ENCODE assay signal across 11 cellular contexts in the genomic region with DNA sequence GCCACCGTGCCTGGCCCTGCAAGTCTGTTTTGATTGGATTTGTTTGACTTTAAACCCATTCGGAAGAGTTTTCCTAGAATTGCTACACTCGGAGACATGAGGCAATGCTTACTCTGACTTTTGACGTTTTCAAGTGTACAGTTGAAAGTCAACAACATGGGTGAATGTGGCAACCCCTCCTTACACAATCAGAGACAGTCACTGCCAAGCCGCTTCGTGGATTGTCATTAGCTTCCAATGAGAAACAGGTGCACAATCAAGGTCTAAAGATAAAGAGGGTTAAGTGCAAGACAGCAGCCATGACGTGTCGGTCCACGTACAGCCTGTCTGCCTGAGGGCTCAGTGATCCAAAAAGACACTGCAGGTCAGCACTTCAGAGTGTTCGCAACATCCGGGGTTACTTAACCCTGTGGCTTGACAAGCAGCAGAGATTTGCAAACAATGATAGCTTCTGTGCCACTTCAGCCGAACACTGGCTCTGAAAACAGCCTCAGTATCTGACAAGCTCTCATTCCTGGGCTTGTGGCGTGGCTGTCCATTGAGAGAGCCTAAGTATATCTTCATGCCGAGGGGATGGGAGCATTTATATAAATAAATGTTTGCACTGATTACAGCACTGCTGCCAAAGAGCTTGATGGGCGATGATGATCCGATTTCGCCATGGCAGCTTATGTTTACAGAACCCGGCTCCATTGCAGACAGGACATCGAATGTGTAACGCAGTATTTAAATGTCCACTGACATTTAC.
DNase-seq lines count a peak whose midpoint lies in the region; ATAC-seq, FAIRE-seq and TF ChIP-seq lines count a peak whose summit lies in the region.
"Had no signal": no experiment of that assay in that cellular context is flagged by ENCODE, and none has a peak within 500 bp of the region (broad histone marks: within the 10 kb centered on the region; RNA-seq: fewer than 3 reads in every experiment).

No MANE protein-coding gene starts in this region.

- TF ChIP-seq CTCF in bronchial epithelial cell (IDR thresholded peaks at IDR 0.05; ENCODE audit: insufficient read depth, low read length, severe bottlenecking) (no peak), gastrocnemius medialis (IDR thresholded peaks at IDR 0.05 in 4 of 5, conservative IDR thresholded peaks at IDR 0.05 in 1 of 5) (no peak)

- H3K4me1 ChIP-seq in gastrocnemius medialis = peaks cover 0 to 12% of the 10 kb centered on the region in 2 donors
- H3K4me1 ChIP-seq: Peyer's patch had no signal

- H3K4me3 ChIP-seq in bronchial epithelial cell (ENCODE audit: low read depth, low read length) = no peak overlapping the region
- peak overlapping the region; percentile 44 to 58 (median 54) for H3K4me3 ChIP-seq in gastrocnemius medialis
- H3K4me3 ChIP-seq: Peyer's patch had no signal

- in situ Hi-C loops in gastrocnemius medialis (cut with MboI; ENCODE audit: low sequenced_read_pairs in 4 of 4) = no loop called here

- ATAC-seq in gastrocnemius medialis (peak; percentile 83 to 87), HG03280 (IDR thresholded peaks at IDR 0.05; ENCODE audit: unreplicated experiment) (no peak), GM18858 (IDR thresholded peaks at IDR 0.05; ENCODE audit: unreplicated experiment) (no peak)

- H3K9me3 ChIP-seq in gastrocnemius medialis = no peaks in the 10 kb centered on the region
- H3K9me3 ChIP-seq: Peyer's patch had no signal

- FAIRE-seq in bronchial epithelial cell (lab: Jason Lieb, UNC) = peak; percentile 72
- FAIRE-seq: H1 had no signal

- intact Hi-C loops in gastrocnemius medialis (cut with DNase I; ENCODE audit: low total_unique reads) = loop anchor here (1.0 to 10.0 kb wide), 4 partner anchors 22 to 866 kb away; partner anchors contain the start of gene ASMTL

- DNase-seq in ELR (ENCODE audit: low read depth) (peak; percentile 9), bronchial epithelial cell (ENCODE audit: low read depth) (peak; percentile 81), islet precursor cell (peak; percentile 64), gastrocnemius medialis (peak; percentile 87 to 97), dedifferentiated amniotic fluid mesenchymal stem cell (ENCODE audit: extremely low spot score) (no peak)
- no peak for DNase-seq in activated CD4-positive, CD25-positive, alpha-beta regulatory T cell (lab: John Stamatoyannopoulos, UW)
- DNase-seq: NCI-H146 had no signal

- H3K36me3 ChIP-seq in bronchial epithelial cell (ENCODE audit: control insufficient read depth, insufficient read depth, low read length) (no peaks in the 10 kb centered on the region), gastrocnemius medialis (peaks cover 0 to 4% of the 10 kb centered on the region in 2 donors)
- H3K36me3 ChIP-seq: Peyer's patch had no signal

- TF ChIP-seq POLR2A in gastrocnemius medialis (IDR thresholded peaks at IDR 0.05) = peak; percentile 39 to 44

- H3K27ac ChIP-seq in gastrocnemius medialis = peak overlapping the region; percentile 89 to 97 (median 93)

- no peaks in the 10 kb centered on the region for H3K27me3 ChIP-seq in bronchial epithelial cell (ENCODE audit: control insufficient read depth, insufficient read depth, low read length)
- H3K27me3 ChIP-seq in gastrocnemius medialis = no peaks in the 10 kb centered on the region
- H3K27me3 ChIP-seq: Peyer's patch had no signal

Comparison
In these comparisons a context has a peak if more than half of its experiments do, and no peak if none do; other contexts are left out.
1. DNase-seq: peak in ELR (single experiment), bronchial epithelial cell (single experiment), islet precursor cell (single experiment) and gastrocnemius medialis (2 of 2); none in dedifferentiated amniotic fluid mesenchymal stem cell (single experiment) and activated CD4-positive, CD25-positive, alpha-beta regulatory T cell (0 of 4).
2. ATAC-seq: peak in gastrocnemius medialis (2 of 2); none in HG03280 (single experiment) and GM18858 (single experiment).